1 cellular context compared by ENCODE assay signal in genomic region chr3:152365766-152366593, GRCh38.
TF ChIP-seq lines count a peak whose summit lies in the region.

No MANE protein-coding gene starts in this region.

TF ChIP-seq in HEK293, 187 proteins besides CTCF, POLR2A, EP300 and RAD21 (continued from another document and continues in another):
- no peak for TF ChIP-seq ZNF26 (tag by site-specific recombination; IDR thresholded peaks at IDR 0.05)
- TF ChIP-seq KLF10 (tag by site-specific recombination; IDR thresholded peaks at IDR 0.05), result peak; percentile 55; the same call in 1 of the 2 replicates
- TF ChIP-seq ZNF785 (tag by site-specific recombination; IDR thresholded peaks at IDR 0.05), result no peak
- no peak for TF ChIP-seq ZNF530 (tag by site-specific recombination; IDR thresholded peaks at IDR 0.05; ENCODE audit: low read depth)
- TF ChIP-seq ZNF174 (tag by site-specific recombination; IDR thresholded peaks at IDR 0.05), result no peak
- no peak for TF ChIP-seq ELK4 (IDR thresholded peaks at IDR 0.05; ENCODE audit: borderline replicate concordance, low read depth, low read length)
- TF ChIP-seq HIC1 (tag by site-specific recombination; IDR thresholded peaks at IDR 0.05), result no peak
- no peak for TF ChIP-seq GLIS2 (tag by site-specific recombination; IDR thresholded peaks at IDR 0.05)
- no peak for TF ChIP-seq ZNF266 (tag by site-specific recombination; IDR thresholded peaks at IDR 0.05; ENCODE audit: low read depth)
- no peak for TF ChIP-seq ZNF133 (tag by site-specific recombination; IDR thresholded peaks at IDR 0.05)
- TF ChIP-seq ZBTB7A (tag by site-specific recombination; IDR thresholded peaks at IDR 0.05; ENCODE audit: low read depth), result no peak
- TF ChIP-seq INSM2 (tag by site-specific recombination; IDR thresholded peaks at IDR 0.05), result no peak
- TF ChIP-seq GLI4 (tag by site-specific recombination; IDR thresholded peaks at IDR 0.05), result no peak
- TF ChIP-seq ZNF324 (tag by site-specific recombination; IDR thresholded peaks at IDR 0.05), result no peak
- no peak for TF ChIP-seq GLIS1 (tag by site-specific recombination; IDR thresholded peaks at IDR 0.05)
- TF ChIP-seq ZNF561 (tag by site-specific recombination; IDR thresholded peaks at IDR 0.05; ENCODE audit: borderline replicate concordance), result no peak
- no peak for TF ChIP-seq KLF8 (tag by site-specific recombination; IDR thresholded peaks at IDR 0.05)
- TF ChIP-seq ZNF626 (tag by site-specific recombination; IDR thresholded peaks at IDR 0.05), result no peak
- TF ChIP-seq ZSCAN5A (tag by site-specific recombination; IDR thresholded peaks at IDR 0.05), result no peak
- TF ChIP-seq ZNF132 (tag by site-specific recombination; IDR thresholded peaks at IDR 0.05; ENCODE audit: borderline replicate concordance), result no peak
- no peak for TF ChIP-seq REST (tag by site-specific recombination; IDR thresholded peaks at IDR 0.05)
- no peak for TF ChIP-seq ZNF48 (tag by site-specific recombination; IDR thresholded peaks at IDR 0.05)
- TF ChIP-seq YY2 (tag by site-specific recombination; IDR thresholded peaks at IDR 0.05), result no peak
- TF ChIP-seq TRIM28 (IDR thresholded peaks at IDR 0.05; ENCODE audit: borderline replicate concordance, low read length), result no peak
- no peak for TF ChIP-seq ZSCAN4 (tag by site-specific recombination; IDR thresholded peaks at IDR 0.05)
- TF ChIP-seq ZEB2 (tag by site-specific recombination; IDR thresholded peaks at IDR 0.05), result peak; percentile 28; the same call in 1 of the 2 replicates
- no peak for TF ChIP-seq ZNF10 (tag by site-specific recombination; IDR thresholded peaks at IDR 0.05)
- TF ChIP-seq ZNF37A (tag by site-specific recombination; IDR thresholded peaks at IDR 0.05), result no peak
- 0 out of 2 replicates have a peak, but pooled peaks have one; percentile 27 for TF ChIP-seq ZNF366 (tag by site-specific recombination; conservative IDR thresholded peaks at IDR 0.05)
- TF ChIP-seq ZNF843 (tag by site-specific recombination; IDR thresholded peaks at IDR 0.05), result peak; percentile 62; the same call in 1 of the 2 replicates
- no peak for TF ChIP-seq ZNF529 (tag by site-specific recombination; IDR thresholded peaks at IDR 0.05; ENCODE audit: insufficient replicate concordance)
- TF ChIP-seq ZFP3 (tag by site-specific recombination; IDR thresholded peaks at IDR 0.05; ENCODE audit: low read depth), result no peak
- TF ChIP-seq SETDB1 (IDR thresholded peaks at IDR 0.05; ENCODE audit: insufficient read length, low read length), result peak; percentile 71
- no peak for TF ChIP-seq HOXC10 (CRISPR knock-in tag; IDR thresholded peaks at IDR 0.05)
- TF ChIP-seq PRDM1 (tag by site-specific recombination; IDR thresholded peaks at IDR 0.05), result peak; percentile 59
- peak; percentile 56; the same call in 1 of the 2 replicates for TF ChIP-seq SP7 (tag by site-specific recombination; IDR thresholded peaks at IDR 0.05)
- TF ChIP-seq ZSCAN18 (tag by site-specific recombination; IDR thresholded peaks at IDR 0.05), result no peak
- no peak for TF ChIP-seq ZNF513 (tag by site-specific recombination; IDR thresholded peaks at IDR 0.05)
- TF ChIP-seq OSR2 (tag by site-specific recombination; IDR thresholded peaks at IDR 0.05), result peak; percentile 21; the same call in 1 of the 2 replicates
- no peak for TF ChIP-seq ZBTB49 (tag by site-specific recombination; IDR thresholded peaks at IDR 0.05; ENCODE audit: low read depth)
